Comparison of ENCODE assay signal across 11 cellular contexts in the genomic region with DNA sequence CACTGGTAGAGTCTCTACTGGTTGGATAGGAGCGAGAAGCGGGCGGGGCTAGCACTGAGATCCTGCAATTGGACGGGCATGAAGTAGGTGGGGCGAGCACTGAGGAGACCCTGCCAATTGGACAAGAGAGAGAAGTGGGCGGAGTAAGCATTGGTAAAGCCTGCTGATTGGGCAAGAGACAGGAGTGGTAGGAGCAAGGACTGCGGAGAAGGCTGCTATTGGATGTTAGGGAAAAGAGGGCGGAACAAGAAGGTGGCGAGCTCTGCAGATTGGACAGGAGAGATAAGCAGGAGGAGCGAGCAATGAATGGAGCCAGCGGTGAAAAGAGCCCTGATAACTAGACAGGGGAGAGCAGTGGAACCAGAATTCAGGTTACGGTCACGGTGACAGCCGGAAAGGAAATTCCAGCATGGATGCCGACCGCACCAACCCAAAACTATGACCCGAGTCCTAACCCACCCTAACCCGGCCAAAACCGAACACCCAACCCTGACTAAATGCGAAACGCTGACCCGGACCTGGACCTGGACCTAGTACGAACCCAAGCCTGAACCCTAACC. TPM values are rescaled to one million over a fixed set of nuclear protein-coding genes. Genes with fewer than 3 reads are reported as not detected.
DNase-seq lines count a peak whose midpoint lies in the region; ATAC-seq lines count a peak whose summit lies in the region.
"Had no signal": no experiment of that assay in that cellular context is flagged by ENCODE, and none has a peak within 500 bp of the region (broad histone marks: within the 10 kb centered on the region; RNA-seq: fewer than 3 reads in every experiment).

No MANE protein-coding gene starts in this region.

- no peaks in the 10 kb centered on the region for H3K4me1 Mint-ChIP-seq in activated naive CD4-positive, alpha-beta T cell treated with anti-CD3 and anti-CD28 coated beads, Interleukin-2, amount 50 U/mL, for 24 hours

- H3K4me3 Mint-ChIP-seq in activated naive CD4-positive, alpha-beta T cell treated with anti-CD3 and anti-CD28 coated beads, Interleukin-2, amount 50 U/mL, for 24 hours: no peak overlapping the region

- no peaks in the 10 kb centered on the region for H3K36me3 Mint-ChIP-seq in activated naive CD4-positive, alpha-beta T cell treated with anti-CD3 and anti-CD28 coated beads, Interleukin-2, amount 50 U/mL, for 24 hours

- peak overlapping the region; percentile 14 for H3K27ac Mint-ChIP-seq in activated naive CD4-positive, alpha-beta T cell treated with anti-CD3 and anti-CD28 coated beads, Interleukin-2, amount 50 U/mL, for 24 hours

- in situ Hi-C loops in KBM-7 (cut with MboI; ENCODE audit: low pct_unique_long_range_greater_than_20kb, low sequenced_read_pairs): no loop called here

- DNase-seq in CD1c-positive myeloid dendritic cell (ENCODE audit: extremely low spot score) (peak; percentile 51), KBM-7 (peak; percentile 41), lung microvascular endothelial cell (ENCODE audit: low read depth in 2 of 2) (peak; percentile 38 to 54), NCI-H187 (lab: John Stamatoyannopoulos, UW) (no peak), OCI-M1 (lab: John Stamatoyannopoulos, UW) (no peak), COLO668 (lab: John Stamatoyannopoulos, UW; ENCODE audit: unreplicated experiment) (no peak)

- no peak for ATAC-seq in GM21737 (IDR thresholded peaks at IDR 0.05; ENCODE audit: unreplicated experiment)
- ATAC-seq: GM12878 had no signal

- H3K9me3 Mint-ChIP-seq in activated naive CD4-positive, alpha-beta T cell treated with anti-CD3 and anti-CD28 coated beads, Interleukin-2, amount 50 U/mL, for 24 hours: no peaks in the 10 kb centered on the region

- H3K27me3 Mint-ChIP-seq in activated naive CD4-positive, alpha-beta T cell treated with anti-CD3 and anti-CD28 coated beads, Interleukin-2, amount 50 U/mL, for 24 hours: peaks cover 2% of the 10 kb centered on the region

RNA-seq across cellular contexts. Expression of gene SCGB1C2, which starts 4.8 kb away (rescaled TPM):
- total RNA-seq in lung microvascular endothelial cell: not detected in 2 replicates
- total RNA-seq: epithelial cell of proximal tubule, GM12878, SJSA1 had no signal

RNA-seq across cellular contexts. Expression of gene DOC2B, which starts 39.3 kb away (rescaled TPM):
- 5.9 and 37.9 TPM in 2 replicates for total RNA-seq in lung microvascular endothelial cell
- total RNA-seq: GM12878, SJSA1 had no signal

Comparison
In these comparisons a context has a peak if more than half of its experiments do, and no peak if none do; other contexts are left out.
1. DNase-seq: peak in CD1c-positive myeloid dendritic cell (single experiment), KBM-7 (single experiment) and lung microvascular endothelial cell (2 of 2); none in NCI-H187 (0 of 2), OCI-M1 (single experiment) and COLO668 (single experiment).